In genomic region chr15:78050441-78050809, GRCh38 we compare ENCODE assay signal across 11 cellular contexts. TPM values are rescaled to one million over a fixed set of nuclear protein-coding genes. Genes with fewer than 3 reads are reported as not detected.
DNase-seq lines count a peak whose midpoint lies in the region; ATAC-seq, FAIRE-seq and TF ChIP-seq lines count a peak whose summit lies in the region.
"Had no signal": no experiment of that assay in that cellular context is flagged by ENCODE, and none has a peak within 500 bp of the region (broad histone marks: within the 10 kb centered on the region; RNA-seq: fewer than 3 reads in every experiment).

No MANE protein-coding gene starts in this region.

- H3K27ac Mint-ChIP-seq in WTC11 (peak overlapping the region; percentile 37; the same call in 1 of the 2 replicates), neural progenitor cell (no peak overlapping the region), progenitor cell of endocrine pancreas (no peak overlapping the region)

- H3K9me3 Mint-ChIP-seq in WTC11 (no peaks in the 10 kb centered on the region), neural progenitor cell (no peaks in the 10 kb centered on the region), progenitor cell of endocrine pancreas (ENCODE audit: low read depth) (no peaks in the 10 kb centered on the region)

- TF ChIP-seq CTCF in WTC11 (IDR thresholded peaks at IDR 0.05): no peak
- TF ChIP-seq CTCF in neural progenitor cell (IDR thresholded peaks at IDR 0.05): no peak
- TF ChIP-seq CTCF in kidney (IDR thresholded peaks at IDR 0.05; ENCODE audit: borderline replicate concordance, extremely low read depth, insufficient read depth): no peak
- TF ChIP-seq CTCF in progenitor cell of endocrine pancreas (IDR thresholded peaks at IDR 0.05; ENCODE audit: unreplicated experiment): no peak

- no peak for FAIRE-seq in kidney (lab: Jason Lieb, UNC)

- H3K27ac ChIP-seq in neural progenitor cell: no peak overlapping the region
- H3K27ac ChIP-seq in kidney (ENCODE audit: low read depth in 2 of 2, low read length in 2 of 2): peak overlapping the region in 1 of 2 donors; percentile 51

- H3K4me1 ChIP-seq in neural progenitor cell (peaks cover 14% of the 10 kb centered on the region), kidney (ENCODE audit: control insufficient read depth in 1 of 2, insufficient read depth in 1 of 2, low read depth in 1 of 2, low read length in 2 of 2) (peaks cover 29 to 42% of the 10 kb centered on the region in 2 donors)

- no peaks in the 10 kb centered on the region for H3K9me3 ChIP-seq in neural progenitor cell (ENCODE audit: low read depth)
- no peaks in the 10 kb centered on the region for H3K9me3 ChIP-seq in kidney (ENCODE audit: control insufficient read depth in 1 of 2, low read length in 2 of 2)

- no peaks in the 10 kb centered on the region for H3F3A ChIP-seq in neural progenitor cell (ENCODE audit: low read depth)

- H3K4me3 Mint-ChIP-seq in WTC11 (no peak overlapping the region), neural progenitor cell (no peak overlapping the region), progenitor cell of endocrine pancreas (ENCODE audit: low read depth) (no peak overlapping the region)

- intact Hi-C loops in kidney (cut with DNase I): no loop called here

- no peaks in the 10 kb centered on the region for H3K27me3 Mint-ChIP-seq in WTC11 (ENCODE audit: low read depth)
- no peaks in the 10 kb centered on the region for H3K27me3 Mint-ChIP-seq in neural progenitor cell (ENCODE audit: insufficient read depth, low read depth)
- H3K27me3 Mint-ChIP-seq in progenitor cell of endocrine pancreas: peaks cover 2% of the 10 kb centered on the region

- H3K36me3 ChIP-seq in neural progenitor cell: no peaks in the 10 kb centered on the region
- H3K36me3 ChIP-seq in kidney (ENCODE audit: control insufficient read depth in 1 of 2, insufficient read depth in 2 of 2, low read length in 2 of 2): peaks cover 4 to 10% of the 10 kb centered on the region in 2 donors

- no peak overlapping the region for H3K4me3 ChIP-seq in neural progenitor cell
- no peak overlapping the region for H3K4me3 ChIP-seq in kidney (ENCODE audit: low read length in 2 of 2)

- no peaks in the 10 kb centered on the region for H4K20me1 ChIP-seq in neural progenitor cell (ENCODE audit: low read depth)

- CTCF ChIA-PET in WTC11 (lab: Charles Lee): interaction anchor here (1.0 to 3.2 kb wide), 6 partner anchors 26 to 140 kb away, joined by 3 to 16 read pairs (median 6); no protein-coding TSS in a partner anchor

- H3K9ac ChIP-seq in neural progenitor cell: no peak overlapping the region
- H3K9ac ChIP-seq in kidney (ENCODE audit: low read length in 2 of 2): no peak overlapping the region

- DNase-seq in WTC11 (ENCODE audit: low spot score) (no peak), neural progenitor cell (ENCODE audit: low spot score) (peak; percentile 26), UCSD-AML1 (lab: John Stamatoyannopoulos, UW; ENCODE audit: unreplicated experiment) (no peak), kidney (no peak), progenitor cell of endocrine pancreas (ENCODE audit: low spot score, unreplicated experiment) (no peak), NCI-H187 (lab: John Stamatoyannopoulos, UW) (no peak)
- DNase-seq: NCI-H1105 had no signal

- no peaks in the 10 kb centered on the region for H3K27me3 ChIP-seq in neural progenitor cell

- H3K79me2 ChIP-seq in neural progenitor cell (ENCODE audit: low read depth): no peaks in the 10 kb centered on the region

- H3K36me3 Mint-ChIP-seq in WTC11 (no peaks in the 10 kb centered on the region), neural progenitor cell (no peaks in the 10 kb centered on the region), progenitor cell of endocrine pancreas (ENCODE audit: insufficient read depth) (no peaks in the 10 kb centered on the region)

- H3K4me2 ChIP-seq in neural progenitor cell: no peak overlapping the region

- ATAC-seq in GM19023 (IDR thresholded peaks at IDR 0.05; ENCODE audit: unreplicated experiment): peak; percentile 5
- ATAC-seq in HG02870 (IDR thresholded peaks at IDR 0.05; ENCODE audit: unreplicated experiment): peak; percentile 17
- no peak for ATAC-seq in WTC11

- H2AFZ ChIP-seq in neural progenitor cell (replicated peaks): no peak overlapping the region

- POLR2A ChIA-PET in WTC11 (lab: Charles Lee): no interaction called here

- H3K4me1 Mint-ChIP-seq in WTC11 (peaks cover 21% of the 10 kb centered on the region), neural progenitor cell (peaks cover 5% of the 10 kb centered on the region), progenitor cell of endocrine pancreas (ENCODE audit: low read depth) (peaks cover 7% of the 10 kb centered on the region)

TF ChIP-seq in WTC11, 78 proteins besides CTCF, POLR2A, EP300 and RAD21:
- no peak for TF ChIP-seq NR3C1 (CRISPR knock-in tag; conservative IDR thresholded peaks at IDR 0.05; ENCODE audit: low read depth)
TF ChIP-seq in WTC11: peak in this region for 0.

RNA-seq across cellular contexts. Expression of gene TBC1D2B, which starts 27.1 kb away (rescaled TPM):
- 15.2 to 18.3 TPM (median 16.8 TPM) in 3 replicates for total RNA-seq in WTC11 (2021)
- 11.7 and 18.6 TPM in 2 replicates for total RNA-seq in neural progenitor cell (ENCODE audit: low replicate concordance)
- 41.6 TPM for total RNA-seq in kidney
- 8.5 TPM for polyA plus RNA-seq in kidney (ENCODE audit: insufficient read depth, low read depth, low replicate concordance)
- 10.8 and 15.4 TPM in 2 replicates for total RNA-seq in progenitor cell of endocrine pancreas

RNA-seq across cellular contexts. Expression of gene SH2D7, which starts 41.9 kb away (rescaled TPM):
- total RNA-seq in WTC11 (2021): not detected in 3 replicates
- not detected in 2 replicates for total RNA-seq in neural progenitor cell (ENCODE audit: low replicate concordance)
- total RNA-seq in kidney: not detected
- polyA plus RNA-seq in kidney (ENCODE audit: insufficient read depth, low read depth, low replicate concordance): not detected
- not detected in 2 replicates for total RNA-seq in progenitor cell of endocrine pancreas
- total RNA-seq: epithelial cell of proximal tubule had no signal
- polyA plus RNA-seq: neural cell had no signal
